ENCODE assay signal across 8 cellular contexts in the genomic region with DNA sequence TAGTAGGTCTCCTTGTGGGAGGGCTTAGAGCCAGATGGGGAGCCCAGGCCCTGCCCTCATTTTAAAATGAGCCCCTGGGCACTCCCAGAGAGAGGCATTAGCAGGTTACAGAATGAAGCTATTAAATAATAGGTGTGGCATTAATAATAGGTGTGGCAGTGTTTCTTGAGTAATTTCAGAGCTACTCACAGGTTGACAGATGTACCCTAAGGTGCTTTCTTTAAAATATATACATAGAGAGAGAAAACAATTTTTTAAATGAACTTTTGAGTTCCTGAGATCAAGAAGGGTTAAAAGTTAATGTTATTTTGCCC. TPM values are rescaled to one million over a fixed set of nuclear protein-coding genes. Genes with fewer than 3 reads are reported as not detected.
DNase-seq lines count a peak whose midpoint lies in the region; ATAC-seq and TF ChIP-seq lines count a peak whose summit lies in the region.

No MANE protein-coding gene starts in this region.

- no peaks in the 10 kb centered on the region for H3K36me3 Mint-ChIP-seq in brain

- peaks cover 4 to 15% of the 10 kb centered on the region in 2 donors for H3K4me1 ChIP-seq in muscle layer of duodenum (ENCODE audit: control insufficient read depth in 1 of 2, insufficient read depth in 2 of 2, low read length in 2 of 2)

- peaks cover 6% of the 10 kb centered on the region for H3K27me3 Mint-ChIP-seq in brain

- no peaks in the 10 kb centered on the region for H3K9me3 ChIP-seq in muscle layer of duodenum (ENCODE audit: control insufficient read depth in 1 of 2, low read length in 2 of 2)

- H3K4me3 ChIP-seq in AG10803 (ENCODE audit: low read length) (peak overlapping the region; percentile 82), HFF-Myc (replicated peaks; ENCODE audit: low read depth, low read length) (peak overlapping the region; percentile 63), muscle layer of duodenum (ENCODE audit: low read depth in 1 of 2, low read length in 2 of 2) (peak overlapping the region; percentile 88 to 94)

- H3K4me3 Mint-ChIP-seq in brain, result peak overlapping the region; percentile 92 to 98 (median 97)

- no peaks in the 10 kb centered on the region for H3K27me3 ChIP-seq in muscle layer of duodenum (ENCODE audit: low read depth, low read length)

- peaks cover 43% of the 10 kb centered on the region for H3K4me1 Mint-ChIP-seq in brain

- peaks cover 0 to 3% (median 0%) of the 10 kb centered on the region in 5 experiments for H3K9me3 Mint-ChIP-seq in brain

- DNase-seq in AG10803 (ENCODE audit: low read depth) (no peak), HFF-Myc (ENCODE audit: extremely low read depth, low read depth) (no peak), SIG-M5 treated with dmso at 0.1 percent for 504 hours (lab: John Stamatoyannopoulos, UW; ENCODE audit: unreplicated experiment) (no peak)

- peak overlapping the region; percentile 68 for H3K27ac ChIP-seq in muscle layer of duodenum (ENCODE audit: low read length)

- peak overlapping the region; percentile 90 to 97 (median 96) for H3K27ac Mint-ChIP-seq in brain

- TF ChIP-seq CTCF in AG10803 (conservative IDR thresholded peaks at IDR 0.05; ENCODE audit: low read length), result no peak
- TF ChIP-seq CTCF in HFF-Myc (IDR thresholded peaks at IDR 0.05; ENCODE audit: low read depth, low read length, missing control alignments), result no peak
- TF ChIP-seq CTCF in brain (conservative IDR thresholded peaks at IDR 0.05), result no peak

- H3K36me3 ChIP-seq in muscle layer of duodenum (ENCODE audit: control insufficient read depth in 1 of 2, insufficient read depth in 2 of 2, low read length in 2 of 2), result no peaks in the 10 kb centered on the region

- ATAC-seq in HG03378 (IDR thresholded peaks at IDR 0.05; ENCODE audit: unreplicated experiment) (no peak), HG03039 (IDR thresholded peaks at IDR 0.05; ENCODE audit: unreplicated experiment) (no peak), HG02884 (IDR thresholded peaks at IDR 0.05; ENCODE audit: unreplicated experiment) (no peak)

RNA-seq across cellular contexts. Expression of a gene that starts 1.2 kb away (rescaled TPM):
- 5.3 TPM for polyA plus RNA-seq in brain (ENCODE audit: insufficient read depth, low read depth, low replicate concordance)
